ENCODE assay signal across 8 cellular contexts in genomic region chr15:32844118-32844711, GRCh38.
DNase-seq lines count a peak whose midpoint lies in the region; ATAC-seq and TF ChIP-seq lines count a peak whose summit lies in the region.

No MANE protein-coding gene starts in this region.

- no peaks in the 10 kb centered on the region for H3K27me3 ChIP-seq in colonic mucosa

- intact Hi-C loops in colonic mucosa (cut with DNase I) = loop anchor here (10.0 kb wide), 1 partner anchor 111 kb away; no protein-coding TSS in a partner anchor
- intact Hi-C loops in activated T-helper 1 cell treated with anti-CD3 and anti-CD28 coated beads, Interleukin-12 subunit alpha, Interleukin-12 subunit beta, Interleukin-2, Interleukin-4 antibody, amounts not matched to agents 30 ng/mL and 10 ng/mL and 1 ng/mL, durations not matched to agents 14 hours and 24 hours and 36 hours (cut with micrococcal nuclease) = loop anchor here (10.0 kb wide), 1 partner anchor 151 kb away; no protein-coding TSS in a partner anchor

- no peaks in the 10 kb centered on the region for H3K4me1 Mint-ChIP-seq in progenitor cell of endocrine pancreas (ENCODE audit: low read depth)
- H3K4me1 Mint-ChIP-seq in activated T-helper 1 cell treated with anti-CD3 and anti-CD28 coated beads, Interleukin-12 subunit alpha, Interleukin-12 subunit beta, Interleukin-2, Interleukin-4 antibody, amounts not matched to agents 30 ng/mL and 10 ng/mL and 1 ng/mL, durations not matched to agents 14 hours and 24 hours and 36 hours (ENCODE audit: low read depth) = no peaks in the 10 kb centered on the region

- peak; percentile 36 for DNase-seq in GM13977 (ENCODE audit: low spot score)
- peak; percentile 8 for DNase-seq in NCI-H345 (lab: John Stamatoyannopoulos, UW)
- no peak for DNase-seq in colonic mucosa
- no peak for DNase-seq in progenitor cell of endocrine pancreas (ENCODE audit: low spot score, unreplicated experiment)
- no peak for DNase-seq in activated T-helper 1 cell treated with anti-CD3 and anti-CD28 coated beads, Interleukin-12 subunit alpha, Interleukin-12 subunit beta, Interleukin-2, Interleukin-4 antibody, amounts not matched to agents 30 ng/mL and 10 ng/mL and 1 ng/mL, durations not matched to agents 14 hours and 24 hours and 36 hours (ENCODE audit: low spot score)
- no peak for DNase-seq in activated T-cell treated with anti-CD3 and anti-CD28 coated beads, Interleukin-2, amount 50 U/mL, for 1 hour

- H3K9ac ChIP-seq in colonic mucosa (ENCODE audit: low read depth in 2 of 2, low read length in 2 of 2) = no peak overlapping the region

- ATAC-seq in GM18511 (IDR thresholded peaks at IDR 0.05; ENCODE audit: unreplicated experiment) (no peak), GM21526 (IDR thresholded peaks at IDR 0.05; ENCODE audit: low FRiP score, unreplicated experiment) (no peak)

- H3K4me1 ChIP-seq in colonic mucosa = no peaks in the 10 kb centered on the region

- no peaks in the 10 kb centered on the region for H3K36me3 Mint-ChIP-seq in progenitor cell of endocrine pancreas (ENCODE audit: insufficient read depth)
- no peaks in the 10 kb centered on the region for H3K36me3 Mint-ChIP-seq in activated T-helper 1 cell treated with anti-CD3 and anti-CD28 coated beads, Interleukin-12 subunit alpha, Interleukin-12 subunit beta, Interleukin-2, Interleukin-4 antibody, amounts not matched to agents 30 ng/mL and 10 ng/mL and 1 ng/mL, durations not matched to agents 14 hours and 24 hours and 36 hours (ENCODE audit: low read depth)

- H3K36me3 ChIP-seq in colonic mucosa = no peaks in the 10 kb centered on the region

- no peak overlapping the region for H3K4me3 ChIP-seq in colonic mucosa

- in situ Hi-C loops in GM13977 (cut with MboI; ENCODE audit: low pct_unique_long_range_greater_than_20kb, low sequenced_read_pairs, unreplicated experiment) = loop anchor here (10.0 to 25.0 kb wide), 2 partner anchors 151 to 182 kb away; no protein-coding TSS in a partner anchor

- H3K9me3 Mint-ChIP-seq in progenitor cell of endocrine pancreas (ENCODE audit: low read depth) = no peaks in the 10 kb centered on the region
- no peaks in the 10 kb centered on the region for H3K9me3 Mint-ChIP-seq in activated T-helper 1 cell treated with anti-CD3 and anti-CD28 coated beads, Interleukin-12 subunit alpha, Interleukin-12 subunit beta, Interleukin-2, Interleukin-4 antibody, amounts not matched to agents 30 ng/mL and 10 ng/mL and 1 ng/mL, durations not matched to agents 14 hours and 24 hours and 36 hours

- H3K9me3 ChIP-seq in colonic mucosa = no peaks in the 10 kb centered on the region

- H3K27ac ChIP-seq in colonic mucosa = no peak overlapping the region

- TF ChIP-seq CTCF in GM13977 (IDR thresholded peaks at IDR 0.05; ENCODE audit: extremely low read depth, insufficient read depth, missing control alignments) (peak; percentile 66), colonic mucosa (IDR thresholded peaks at IDR 0.05) (peak; percentile 61), progenitor cell of endocrine pancreas (IDR thresholded peaks at IDR 0.05; ENCODE audit: unreplicated experiment) (peak; percentile 68)

- no peak overlapping the region for H3K4me3 Mint-ChIP-seq in progenitor cell of endocrine pancreas (ENCODE audit: low read depth)
- no peak overlapping the region for H3K4me3 Mint-ChIP-seq in activated T-helper 1 cell treated with anti-CD3 and anti-CD28 coated beads, Interleukin-12 subunit alpha, Interleukin-12 subunit beta, Interleukin-2, Interleukin-4 antibody, amounts not matched to agents 30 ng/mL and 10 ng/mL and 1 ng/mL, durations not matched to agents 14 hours and 24 hours and 36 hours

- H3K27me3 Mint-ChIP-seq in progenitor cell of endocrine pancreas = peaks cover 4% of the 10 kb centered on the region
- peaks cover 2% of the 10 kb centered on the region for H3K27me3 Mint-ChIP-seq in activated T-helper 1 cell treated with anti-CD3 and anti-CD28 coated beads, Interleukin-12 subunit alpha, Interleukin-12 subunit beta, Interleukin-2, Interleukin-4 antibody, amounts not matched to agents 30 ng/mL and 10 ng/mL and 1 ng/mL, durations not matched to agents 14 hours and 24 hours and 36 hours (ENCODE audit: insufficient read depth)

- no peak overlapping the region for H3K27ac Mint-ChIP-seq in progenitor cell of endocrine pancreas
- H3K27ac Mint-ChIP-seq in activated T-helper 1 cell treated with anti-CD3 and anti-CD28 coated beads, Interleukin-12 subunit alpha, Interleukin-12 subunit beta, Interleukin-2, Interleukin-4 antibody, amounts not matched to agents 30 ng/mL and 10 ng/mL and 1 ng/mL, durations not matched to agents 14 hours and 24 hours and 36 hours = no peak overlapping the region

Comparison
In these comparisons a context has a peak if more than half of its experiments do, and no peak if none do; other contexts are left out.
1. DNase-seq: peak in GM13977 (single experiment) and NCI-H345 (single experiment); none in colonic mucosa (single experiment), progenitor cell of endocrine pancreas (single experiment), activated T-helper 1 cell treated with anti-CD3 and anti-CD28 coated beads, Interleukin-12 subunit alpha, Interleukin-12 subunit beta, Interleukin-2, Interleukin-4 antibody, amounts not matched to agents 30 ng/mL and 10 ng/mL and 1 ng/mL, durations not matched to agents 14 hours and 24 hours and 36 hours (single experiment) and activated T-cell treated with anti-CD3 and anti-CD28 coated beads, Interleukin-2, amount 50 U/mL, for 1 hour (single experiment).
2. Peak in every context shown above with its lines, with median percentiles within 50 percentile points of each other: CTCF ChIP-seq.